10 cellular contexts compared by ENCODE assay signal in the genomic region with DNA sequence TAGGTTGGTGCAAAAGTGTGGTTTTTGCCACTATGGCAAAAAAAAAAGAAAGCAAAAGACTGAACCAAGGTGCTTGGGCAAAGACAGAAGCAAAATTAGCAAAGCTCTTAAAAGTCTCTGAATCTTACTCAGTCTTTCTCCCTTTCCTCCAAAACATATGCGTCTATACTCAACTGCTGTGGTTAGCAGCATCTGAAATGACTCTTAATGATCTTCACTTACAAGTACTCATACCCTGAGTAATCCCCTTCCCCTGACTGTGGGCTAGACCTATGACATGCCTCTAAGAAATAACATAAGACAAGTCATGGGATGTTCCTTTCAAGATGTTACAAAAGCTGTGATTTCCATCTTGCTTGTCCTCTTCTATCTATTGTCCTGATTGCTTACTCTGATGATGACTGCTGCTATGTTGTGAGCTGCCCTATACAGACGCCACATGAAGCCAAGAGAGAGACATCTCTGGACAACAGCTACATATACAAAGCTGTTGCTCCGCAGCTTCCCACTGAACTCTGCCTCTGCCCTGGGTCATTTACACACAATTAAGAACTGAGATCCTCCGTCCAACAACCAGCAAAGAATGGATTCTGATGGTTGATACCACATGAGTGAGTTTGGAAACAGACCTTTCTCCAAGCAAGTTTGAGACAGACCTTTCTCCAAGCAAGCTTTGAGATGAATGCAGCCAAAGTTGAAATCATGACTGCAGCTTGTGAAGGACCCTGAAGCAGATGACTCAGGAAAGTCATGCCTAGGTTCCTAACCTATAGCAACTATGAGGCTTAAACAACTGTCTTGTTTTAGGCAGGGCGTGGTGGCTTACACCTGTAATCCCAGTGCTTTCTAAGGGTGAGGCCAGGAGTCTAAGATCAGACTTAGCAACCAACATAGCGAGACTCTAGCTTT. TPM values are rescaled to one million over a fixed set of nuclear protein-coding genes. Genes with fewer than 3 reads are reported as not detected.
DNase-seq lines count a peak whose midpoint lies in the region; ATAC-seq and TF ChIP-seq lines count a peak whose summit lies in the region.
"Had no signal": no experiment of that assay in that cellular context is flagged by ENCODE, and none has a peak within 500 bp of the region (broad histone marks: within the 10 kb centered on the region; RNA-seq: fewer than 3 reads in every experiment).

No MANE protein-coding gene starts in this region.

- no peak for TF ChIP-seq CTCF in glutamatergic neuron (IDR thresholded peaks at IDR 0.05; ENCODE audit: partially characterized antibody, unreplicated experiment)

- H3K9me3 ChIP-seq in CD4-positive, CD25-positive, alpha-beta regulatory T cell (ENCODE audit: control insufficient read depth in 2 of 2, low read length in 2 of 2) = no peaks in the 10 kb centered on the region
- H3K9me3 ChIP-seq: SJSA1 had no signal

- H3K27ac ChIP-seq in CD4-positive, CD25-positive, alpha-beta regulatory T cell (ENCODE audit: insufficient read depth, low read length, poor library complexity, severe bottlenecking) = peak overlapping the region; percentile 55
- H3K27ac ChIP-seq: SJSA1 had no signal

- no peaks in the 10 kb centered on the region for H3K9me3 Mint-ChIP-seq in CD4-positive, CD25-positive, alpha-beta regulatory T cell
- peaks cover 1% of the 10 kb centered on the region for H3K9me3 Mint-ChIP-seq in glutamatergic neuron (ENCODE audit: unreplicated experiment)

- peak; percentile 87 to 88 for ATAC-seq in CD4-positive, CD25-positive, alpha-beta regulatory T cell (ENCODE audit: low read depth in 2 of 2)
- ATAC-seq in GM19452 (IDR thresholded peaks at IDR 0.05; ENCODE audit: unreplicated experiment) = peak; percentile 55
- no peak for ATAC-seq in GM18873 (IDR thresholded peaks at IDR 0.05; ENCODE audit: low FRiP score, unreplicated experiment)

- H3K36me3 Mint-ChIP-seq in CD4-positive, CD25-positive, alpha-beta regulatory T cell = peaks cover 43% of the 10 kb centered on the region
- no peaks in the 10 kb centered on the region for H3K36me3 Mint-ChIP-seq in glutamatergic neuron (ENCODE audit: unreplicated experiment)

- peak overlapping the region; percentile 66 to 88 (median 73) for H3K27ac Mint-ChIP-seq in CD4-positive, CD25-positive, alpha-beta regulatory T cell
- H3K27ac Mint-ChIP-seq in glutamatergic neuron (ENCODE audit: unreplicated experiment) = peak overlapping the region; percentile 0

- DNase-seq in CD4-positive, CD25-positive, alpha-beta regulatory T cell = peak in 2 of 3 donors; percentile 20 to 82
- peak; percentile 55 for DNase-seq in RKO (ENCODE audit: low spot score)
- no peak for DNase-seq in glutamatergic neuron
- no peak for DNase-seq in OCI-M2 (lab: John Stamatoyannopoulos, UW; ENCODE audit: unreplicated experiment)
- DNase-seq in DMS 273 treated with DMSO at 0.1 percent for 48 hours (lab: John Stamatoyannopoulos, UW) = no peak
- no peak for DNase-seq in NCI-H748 (lab: John Stamatoyannopoulos, UW; ENCODE audit: unreplicated experiment)
- DNase-seq: foreskin melanocyte had no signal

- no peaks in the 10 kb centered on the region for H3K27me3 Mint-ChIP-seq in CD4-positive, CD25-positive, alpha-beta regulatory T cell
- H3K27me3 Mint-ChIP-seq in glutamatergic neuron (ENCODE audit: unreplicated experiment) = peaks cover 6% of the 10 kb centered on the region

- H3K4me3 Mint-ChIP-seq in CD4-positive, CD25-positive, alpha-beta regulatory T cell = peak overlapping the region in 3 of 4 donors; percentile 11 to 52 (median 44)
- no peak overlapping the region for H3K4me3 Mint-ChIP-seq in glutamatergic neuron (ENCODE audit: unreplicated experiment)

- H3K27me3 ChIP-seq in CD4-positive, CD25-positive, alpha-beta regulatory T cell (ENCODE audit: control insufficient read depth, insufficient read depth, low read length) = no peaks in the 10 kb centered on the region
- H3K27me3 ChIP-seq: SJSA1 had no signal

- H3K4me3 ChIP-seq in CD4-positive, CD25-positive, alpha-beta regulatory T cell (ENCODE audit: low read depth, low read length) = peak overlapping the region; percentile 54
- H3K4me3 ChIP-seq: SJSA1 had no signal

- H3K36me3 ChIP-seq in CD4-positive, CD25-positive, alpha-beta regulatory T cell (ENCODE audit: control insufficient read depth, insufficient read depth, low read length) = peaks cover 22% of the 10 kb centered on the region

- H3K4me1 Mint-ChIP-seq in CD4-positive, CD25-positive, alpha-beta regulatory T cell = peaks cover 51 to 87% (median 65%) of the 10 kb centered on the region in 4 donors
- H3K4me1 Mint-ChIP-seq in glutamatergic neuron (ENCODE audit: low read depth, unreplicated experiment) = peaks cover 34% of the 10 kb centered on the region

- peaks cover 62% of the 10 kb centered on the region for H3K4me1 ChIP-seq in CD4-positive, CD25-positive, alpha-beta regulatory T cell (ENCODE audit: control insufficient read depth, insufficient read depth, low read length, poor library complexity, severe bottlenecking)

RNA-seq across cellular contexts. Expression of gene PUM1, which starts 55.2 kb away (rescaled TPM):
- total RNA-seq in CD4-positive, CD25-positive, alpha-beta regulatory T cell = 283 TPM
- polyA plus RNA-seq in CD4-positive, CD25-positive, alpha-beta regulatory T cell = 100 to 1,000 TPM; 108 to 149 (median 132) TPM
- 188 TPM for total RNA-seq in glutamatergic neuron (ENCODE audit: unreplicated experiment)

Comparison
In these comparisons a context has a peak if more than half of its experiments do, and no peak if none do; other contexts are left out.
1. DNase-seq: peak in CD4-positive, CD25-positive, alpha-beta regulatory T cell (2 of 3) and RKO (single experiment); none in glutamatergic neuron (single experiment), OCI-M2 (single experiment), DMS 273 treated with DMSO at 0.1 percent for 48 hours (single experiment) and NCI-H748 (single experiment).